In the genomic region with DNA sequence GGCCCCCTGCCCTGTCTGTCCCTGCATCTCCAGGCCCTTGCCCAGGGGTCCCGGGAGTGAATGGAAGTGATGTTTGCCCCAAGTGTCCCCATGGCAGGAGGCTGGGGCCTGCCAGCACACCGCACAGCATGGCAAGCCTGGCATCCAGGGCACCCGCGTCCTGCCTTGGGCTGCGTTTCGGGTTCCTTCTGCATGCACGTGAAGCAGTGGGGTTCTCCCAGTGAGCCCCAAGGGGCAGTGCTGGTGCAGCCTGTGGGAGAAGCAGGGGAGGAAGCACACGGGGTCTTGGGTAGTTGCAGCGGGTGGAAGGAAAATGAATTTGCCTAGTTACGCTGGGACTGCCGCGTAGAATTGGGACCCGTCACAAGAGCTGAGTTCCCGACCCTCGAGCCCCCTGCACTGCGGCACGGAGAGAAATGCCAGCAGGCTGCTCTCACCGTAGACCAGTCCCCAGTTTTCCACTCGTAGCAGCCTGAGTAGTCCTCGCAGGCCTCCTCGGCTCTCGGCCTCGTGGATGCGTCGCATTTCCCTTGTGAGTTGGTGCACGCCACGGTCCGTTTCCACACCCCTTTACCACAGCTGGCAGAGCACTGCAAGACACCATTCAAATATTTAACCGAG, we compare ENCODE assay signal across 23 cellular contexts.
DNase-seq lines count a peak whose midpoint lies in the region; ATAC-seq, FAIRE-seq and TF ChIP-seq lines count a peak whose summit lies in the region.
"Had no signal": no experiment of that assay in that cellular context is flagged by ENCODE, and none has a peak within 500 bp of the region (broad histone marks: within the 10 kb centered on the region; RNA-seq: fewer than 3 reads in every experiment).

No MANE protein-coding gene starts in this region.

- H3K36me3 ChIP-seq in H1 (ENCODE audit: control insufficient read depth in 2 of 4, insufficient read depth in 4 of 4, low read length in 3 of 4) (no peaks in the 10 kb centered on the region), neuronal stem cell (replicated peaks in 1 of 2; ENCODE audit: control insufficient read depth in 2 of 2, insufficient read depth in 2 of 2, low read length in 2 of 2) (no peaks in the 10 kb centered on the region), upper lobe of right lung (no peaks in the 10 kb centered on the region), tibial nerve (peaks cover 0 to 5% (median 0%) of the 10 kb centered on the region in 3 donors)
- H3K36me3 ChIP-seq: MG63 had no signal

- H4K20me1 ChIP-seq in H1 (replicated peaks in 1 of 2; ENCODE audit: control insufficient read depth in 1 of 2, insufficient read depth in 2 of 2, low read length in 2 of 2): no peaks in the 10 kb centered on the region

- H3K79me2 ChIP-seq in H1 (ENCODE audit: control insufficient read depth in 1 of 2, insufficient read depth in 2 of 2, low read length in 2 of 2): no peaks in the 10 kb centered on the region

- H3K9ac ChIP-seq in H1 (replicated peaks in 1 of 4; ENCODE audit: extremely low read depth in 1 of 4, low read depth in 3 of 4, low read length in 3 of 4) (no peak overlapping the region), neuronal stem cell (ENCODE audit: low read depth, low read length, poor library complexity) (peak overlapping the region; percentile 25)

- no peak overlapping the region for H2AK5ac ChIP-seq in H1 (ENCODE audit: low read depth, low read length)
- H2AK5ac ChIP-seq in neuronal stem cell (ENCODE audit: low read depth, low read length): peak overlapping the region; percentile 94

- H2BK5ac ChIP-seq in H1 (ENCODE audit: low read depth, low read length) (no peak overlapping the region), neuronal stem cell (ENCODE audit: low read length) (no peak overlapping the region)

- CTCF ChIA-PET in H1 (lab: Charles Lee; ENCODE audit: partially characterized antibody): interaction anchor here (0.6 to 3.4 kb wide), 4 partner anchors 11 to 721 kb away, joined by 3 to 23 read pairs (median 4); no protein-coding TSS in a partner anchor

- H4K5ac ChIP-seq in H1 (ENCODE audit: insufficient read length, low read depth, low read length): no peak overlapping the region

- no peak for TF ChIP-seq POLR2A in H1 (IDR thresholded peaks at IDR 0.05; ENCODE audit: control extremely low read depth in 1 of 2, low read depth in 2 of 2, low read length in 2 of 2)
- no peak for TF ChIP-seq POLR2A in tibial nerve (IDR thresholded peaks at IDR 0.05)

- TF ChIP-seq EP300 in H1 (IDR thresholded peaks at IDR 0.05; ENCODE audit: borderline replicate concordance in 1 of 2, low read depth in 2 of 2, low read length in 2 of 2) (no peak), tibial nerve (IDR thresholded peaks at IDR 0.05) (no peak)

- H2BK12ac ChIP-seq in H1 (ENCODE audit: low read depth, low read length): no peak overlapping the region; the same call in 1 of the 2 replicates
- no peak overlapping the region for H2BK12ac ChIP-seq in neuronal stem cell (ENCODE audit: low read length)

- H2BK120ac ChIP-seq in H1 (replicated peaks; ENCODE audit: low read depth, low read length) (no peak overlapping the region), neuronal stem cell (ENCODE audit: low read depth, low read length) (peak overlapping the region; percentile 53)

- H3K56ac ChIP-seq in H1 (replicated peaks; ENCODE audit: insufficient read length, low read depth, low read length): no peak overlapping the region

- H3K27me3 ChIP-seq in H1 (replicated peaks in 1 of 4; ENCODE audit: control insufficient read depth in 3 of 4, extremely low read depth in 1 of 4, insufficient read depth in 3 of 4, low read length in 3 of 4): no peaks in the 10 kb centered on the region; a peak in 1 of 7 replicates
- H3K27me3 ChIP-seq in neuronal stem cell (ENCODE audit: control insufficient read depth in 3 of 3, insufficient read depth in 3 of 3, low read depth in 1 of 3, low read length in 3 of 3): no peaks in the 10 kb centered on the region
- H3K27me3 ChIP-seq in upper lobe of right lung: no peaks in the 10 kb centered on the region
- H3K27me3 ChIP-seq in tibial nerve: no peaks in the 10 kb centered on the region
- H3K27me3 ChIP-seq: MG63 had no signal

- WGBS in H1 (ENCODE audit: extremely low coverage in 1 of 2, insufficient coverage in 1 of 2, insufficient read length in 1 of 2, insufficient replicate concordance in 2 of 2, low coverage in 1 of 2, low lambda C conversion rate in 2 of 2, missing lambda C conversion rate in 1 of 2), 2 experiments: 90% methylated on average over 29 of the region's 29 CpGs; no CpG with 5 or more reads in 1 of the 2 experiments
- WGBS in neuronal stem cell (ENCODE audit: extremely low coverage in 2 of 2, insufficient read length in 2 of 2, insufficient replicate concordance in 1 of 2), 2 donors: no CpG with 5 or more reads among the region's 29 CpGs
- WGBS in tibial nerve, 2 donors: 89 to 93% methylated on average over 28 to 29 of the region's 29 CpGs

- DNase-seq in Right ventricle myocardium inferior (ENCODE audit: missing footprints) (peak; percentile 49), left ventricle myocardium superior (no peak), H1 (ENCODE audit: low read depth in 1 of 2, low spot score in 2 of 2) (no peak), neuronal stem cell (ENCODE audit: low spot score) (no peak), upper lobe of right lung (peak; percentile 53), NCI-H774 (lab: John Stamatoyannopoulos, UW) (no peak), AG08395 (ENCODE audit: low spot score) (no peak), tibial nerve (ENCODE audit: low spot score in 2 of 2) (no peak)
- DNase-seq: COR-L47, DMS79, H9, HFFc6, MG63, NCI-H1417, NCI-H1694 treated with DMSO at 0.1 percent for 48 hours, NCI-H2081 treated with DMSO at 0.1 percent for 48 hours, NCI-H2171 treated with DMSO at 0.1 percent for 48 hours, NCI-H524 treated with DMSO at 0.1 percent for 48 hours, OCI-M1, SIG-M5 had no signal

- no peak for TF ChIP-seq RAD21 in H1 (IDR thresholded peaks at IDR 0.05 in 1 of 2, conservative IDR thresholded peaks at IDR 0.05 in 1 of 2; ENCODE audit: low read depth in 2 of 2, low read length in 2 of 2)

- intact Hi-C loops in Right ventricle myocardium inferior (cut with DNase I) (no loop called here), left ventricle myocardium superior (cut with micrococcal nuclease) (no loop called here), upper lobe of right lung (cut with DNase I) (no loop called here)

- POLR2A ChIA-PET in H1 (lab: Charles Lee; ENCODE audit: partially characterized antibody): interaction anchor here (1.4 kb wide), 1 partner anchor 10 kb away, joined by 4 read pairs; no protein-coding TSS in a partner anchor

- no peak for FAIRE-seq in H1 (lab: Jason Lieb, UNC)
- FAIRE-seq: A549, HepG2, K562 had no signal

- H3K4me3 ChIP-seq in H1 (ENCODE audit: extremely low read depth in 1 of 4, insufficient read depth in 2 of 4, low read depth in 3 of 4, low read length in 4 of 4) (no peak overlapping the region), neuronal stem cell (ENCODE audit: low read length in 2 of 2) (no peak overlapping the region), upper lobe of right lung (no peak overlapping the region), tibial nerve (no peak overlapping the region)
- H3K4me3 ChIP-seq: A549, K562, MG63 had no signal

- peaks cover 0 to 5% of the 10 kb centered on the region in 2 experiments; a peak in 2 of 4 replicates for H3K9me3 ChIP-seq in H1 (ENCODE audit: insufficient read depth in 2 of 2, low read depth in 1 of 2, low read length in 1 of 2)
- peaks cover 0 to 1% of the 10 kb centered on the region in 2 donors for H3K9me3 ChIP-seq in neuronal stem cell (replicated peaks in 1 of 2; ENCODE audit: control insufficient read depth in 2 of 2, insufficient read depth in 1 of 2, low read depth in 1 of 2, low read length in 2 of 2)
- no peaks in the 10 kb centered on the region for H3K9me3 ChIP-seq in upper lobe of right lung
- peaks cover 0 to 5% (median 0%) of the 10 kb centered on the region in 4 donors for H3K9me3 ChIP-seq in tibial nerve
- H3K9me3 ChIP-seq: MG63 had no signal

- H3K14ac ChIP-seq in H1 (ENCODE audit: insufficient read length): no peak overlapping the region
- H3K14ac ChIP-seq in neuronal stem cell (ENCODE audit: low read length): no peak overlapping the region

- no peak overlapping the region for H2BK15ac ChIP-seq in H1 (ENCODE audit: low read length)
- H2BK15ac ChIP-seq in neuronal stem cell (ENCODE audit: low read length): peak overlapping the region; percentile 84

- peak overlapping the region; percentile 6; the same call in 1 of the 2 replicates for H3K18ac ChIP-seq in H1 (ENCODE audit: extremely low read depth, low read length)
- H3K18ac ChIP-seq in neuronal stem cell (ENCODE audit: low read length): peak overlapping the region; percentile 92

- TF ChIP-seq CTCF in H1 (IDR thresholded peaks at IDR 0.05; ENCODE audit: control extremely low read depth in 1 of 3, insufficient read depth in 1 of 3, low read depth in 1 of 3, low read length in 3 of 3) (no peak), upper lobe of right lung (IDR thresholded peaks at IDR 0.05) (no peak), tibial nerve (IDR thresholded peaks at IDR 0.05) (no peak)

- H4K91ac ChIP-seq in H1 (replicated peaks; ENCODE audit: insufficient read length, low read length) (peak overlapping the region; percentile 61), neuronal stem cell (ENCODE audit: low read depth, low read length, poor library complexity) (peak overlapping the region; percentile 60)

- H3K27ac ChIP-seq in H1 (ENCODE audit: low read depth, low read length) (no peak overlapping the region), neuronal stem cell (replicated peaks; ENCODE audit: low read length) (no peak overlapping the region), upper lobe of right lung (no peak overlapping the region), tibial nerve (no peak overlapping the region)
- H3K27ac ChIP-seq: A549 had no signal

- no peaks in the 10 kb centered on the region for H3K23me2 ChIP-seq in H1 (ENCODE audit: low read depth, low read length)

- H3K79me1 ChIP-seq in H1 (ENCODE audit: low read depth, low read length) (no peaks in the 10 kb centered on the region), neuronal stem cell (ENCODE audit: low read depth, low read length) (no peaks in the 10 kb centered on the region)

- no peak overlapping the region for H3K23ac ChIP-seq in H1 (ENCODE audit: insufficient read length)
- H3K23ac ChIP-seq in neuronal stem cell (ENCODE audit: low read depth, low read length, poor library complexity): peak overlapping the region; percentile 57

- no peak overlapping the region for H2BK20ac ChIP-seq in H1 (ENCODE audit: low read length)

- H3K4ac ChIP-seq in H1 (replicated peaks; ENCODE audit: insufficient read length, low read depth, low read length): no peak overlapping the region
- peak overlapping the region; percentile 24 for H3K4ac ChIP-seq in neuronal stem cell (ENCODE audit: low read length)

- ATAC-seq in Right ventricle myocardium inferior (no peak), left ventricle myocardium superior (no peak), upper lobe of right lung (no peak)
- ATAC-seq: A549, HepG2, K562 had no signal

- H2AFZ ChIP-seq in H1 (ENCODE audit: low read length) (no peak overlapping the region), neuronal stem cell (ENCODE audit: low read length) (no peak overlapping the region)

- no peak overlapping the region for H3K4me2 ChIP-seq in H1 (ENCODE audit: insufficient read depth in 1 of 2, low read depth in 2 of 2, low read length in 2 of 2)
- H3K4me2 ChIP-seq in neuronal stem cell (ENCODE audit: insufficient read depth, low read length, poor library complexity, severe bottlenecking): no peak overlapping the region
- H3K4me2 ChIP-seq: A549 had no signal

- no peak overlapping the region for H4K8ac ChIP-seq in H1 (ENCODE audit: extremely low read depth, insufficient read depth, low read length)
- H4K8ac ChIP-seq in neuronal stem cell (ENCODE audit: low read depth, low read length): no peak overlapping the region

- H3K4me1 ChIP-seq in H1 (replicated peaks in 1 of 4; ENCODE audit: control insufficient read depth in 3 of 4, insufficient read depth in 4 of 4, low read length in 3 of 4) (peaks cover 4 to 17% (median 11%) of the 10 kb centered on the region in 4 experiments), neuronal stem cell (ENCODE audit: control insufficient read depth in 2 of 2, insufficient read depth in 1 of 2, low read depth in 1 of 2, low read length in 2 of 2) (peaks cover 0 to 14% of the 10 kb centered on the region in 2 donors), upper lobe of right lung (no peaks in the 10 kb centered on the region), tibial nerve (no peaks in the 10 kb centered on the region)
- H3K4me1 ChIP-seq: A549 had no signal

Comparison
In these comparisons a context has a peak if more than half of its experiments do, and no peak if none do; other contexts are left out.
1. DNase-seq: peak in Right ventricle myocardium inferior (single experiment) and upper lobe of right lung (single experiment); none in left ventricle myocardium superior (single experiment), H1 (0 of 2), neuronal stem cell (single experiment), NCI-H774 (single experiment), AG08395 (single experiment) and tibial nerve (0 of 2).